Comparison of ENCODE assay signal across 1 cellular context in genomic region chr6:43736211-43736786, GRCh38.
TF ChIP-seq lines count a peak whose summit lies in the region.

No MANE protein-coding gene starts in this region.

TF ChIP-seq in HepG2, 621 proteins besides CTCF, POLR2A, EP300 and RAD21 (continued from another document and continues in another):
- TF ChIP-seq TFDP2 (CRISPR knock-in tag; IDR thresholded peaks at IDR 0.05) (0 out of 2 replicates have a peak, but pooled peaks have one; percentile 18), CBX5 (CRISPR knock-in tag; IDR thresholded peaks at IDR 0.05; ENCODE audit: borderline replicate concordance) (no peak), ONECUT2 (CRISPR knock-in tag; IDR thresholded peaks at IDR 0.05) (no peak), RFX5 (IDR thresholded peaks at IDR 0.05; ENCODE audit: low read depth, low read length) (no peak), ZNF484 (CRISPR knock-in tag; IDR thresholded peaks at IDR 0.05; ENCODE audit: borderline replicate concordance, low read depth) (no peak), CEBPZ (IDR thresholded peaks at IDR 0.05; ENCODE audit: low read length) (no peak), JDP2 (CRISPR knock-in tag; IDR thresholded peaks at IDR 0.05; ENCODE audit: borderline replicate concordance) (no peak), SMAD1 (CRISPR knock-in tag; IDR thresholded peaks at IDR 0.05; ENCODE audit: borderline replicate concordance, low read depth) (0 out of 2 replicates have a peak, but pooled peaks have one; percentile 40), ZGPAT (CRISPR knock-in tag; IDR thresholded peaks at IDR 0.05) (peak; percentile 35; the same call in 1 of the 2 replicates), CCDC6 (CRISPR knock-in tag; IDR thresholded peaks at IDR 0.05) (peak; percentile 52; the same call in 1 of the 2 replicates), ZFP91 (CRISPR knock-in tag; IDR thresholded peaks at IDR 0.05; ENCODE audit: borderline replicate concordance) (peak; percentile 58; the same call in 1 of the 2 replicates), ZNF709 (CRISPR knock-in tag; IDR thresholded peaks at IDR 0.05) (0 out of 2 replicates have a peak, but pooled peaks have one; percentile 32), PHF8 (CRISPR knock-in tag; IDR thresholded peaks at IDR 0.05) (peak; percentile 57; the same call in 1 of the 2 replicates), KLF13 (CRISPR knock-in tag; IDR thresholded peaks at IDR 0.05) (no peak), MIXL1 (CRISPR knock-in tag; IDR thresholded peaks at IDR 0.05) (0 out of 2 replicates have a peak, but pooled peaks have one; percentile 59), ZNF570 (CRISPR knock-in tag; IDR thresholded peaks at IDR 0.05; ENCODE audit: borderline replicate concordance) (no peak), RELA (CRISPR knock-in tag; IDR thresholded peaks at IDR 0.05) (no peak), AHR (CRISPR knock-in tag; IDR thresholded peaks at IDR 0.05) (no peak), NONO (IDR thresholded peaks at IDR 0.05) (no peak), NONO (CRISPR knock-in tag; conservative IDR thresholded peaks at IDR 0.05) (peak; percentile 82), ZSCAN12 (CRISPR knock-in tag; IDR thresholded peaks at IDR 0.05) (no peak), ARNT (IDR thresholded peaks at IDR 0.05) (no peak), SP5 (CRISPR knock-in tag; IDR thresholded peaks at IDR 0.05; ENCODE audit: borderline replicate concordance, low read depth) (peak; percentile 55; the same call in 1 of the 2 replicates), KAT8 (CRISPR knock-in tag; IDR thresholded peaks at IDR 0.05) (0 out of 2 replicates have a peak, but pooled peaks have one; percentile 22), HMGXB3 (CRISPR knock-in tag; IDR thresholded peaks at IDR 0.05; ENCODE audit: borderline replicate concordance) (no peak)
- TF ChIP-seq, protein P1, sequence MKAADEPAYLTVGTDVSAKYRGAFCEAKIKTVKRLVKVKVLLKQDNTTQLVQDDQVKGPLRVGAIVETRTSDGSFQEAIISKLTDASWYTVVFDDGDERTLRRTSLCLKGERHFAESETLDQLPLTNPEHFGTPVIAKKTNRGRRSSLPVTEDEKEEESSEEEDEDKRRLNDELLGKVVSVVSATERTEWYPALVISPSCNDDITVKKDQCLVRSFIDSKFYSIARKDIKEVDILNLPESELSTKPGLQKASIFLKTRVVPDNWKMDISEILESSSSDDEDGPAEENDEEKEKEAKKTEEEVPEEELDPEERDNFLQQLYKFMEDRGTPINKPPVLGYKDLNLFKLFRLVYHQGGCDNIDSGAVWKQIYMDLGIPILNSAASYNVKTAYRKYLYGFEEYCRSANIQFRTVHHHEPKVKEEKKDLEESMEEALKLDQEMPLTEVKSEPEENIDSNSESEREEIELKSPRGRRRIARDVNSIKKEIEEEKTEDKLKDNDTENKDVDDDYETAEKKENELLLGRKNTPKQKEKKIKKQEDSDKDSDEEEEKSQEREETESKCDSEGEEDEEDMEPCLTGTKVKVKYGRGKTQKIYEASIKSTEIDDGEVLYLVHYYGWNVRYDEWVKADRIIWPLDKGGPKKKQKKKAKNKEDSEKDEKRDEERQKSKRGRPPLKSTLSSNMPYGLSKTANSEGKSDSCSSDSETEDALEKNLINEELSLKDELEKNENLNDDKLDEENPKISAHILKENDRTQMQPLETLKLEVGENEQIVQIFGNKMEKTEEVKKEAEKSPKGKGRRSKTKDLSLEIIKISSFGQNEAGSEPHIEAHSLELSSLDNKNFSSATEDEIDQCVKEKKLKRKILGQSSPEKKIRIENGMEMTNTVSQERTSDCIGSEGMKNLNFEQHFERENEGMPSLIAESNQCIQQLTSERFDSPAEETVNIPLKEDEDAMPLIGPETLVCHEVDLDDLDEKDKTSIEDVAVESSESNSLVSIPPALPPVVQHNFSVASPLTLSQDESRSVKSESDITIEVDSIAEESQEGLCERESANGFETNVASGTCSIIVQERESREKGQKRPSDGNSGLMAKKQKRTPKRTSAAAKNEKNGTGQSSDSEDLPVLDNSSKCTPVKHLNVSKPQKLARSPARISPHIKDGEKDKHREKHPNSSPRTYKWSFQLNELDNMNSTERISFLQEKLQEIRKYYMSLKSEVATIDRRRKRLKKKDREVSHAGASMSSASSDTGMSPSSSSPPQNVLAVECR (CRISPR knock-in tag; IDR thresholded peaks at IDR 0.05; ENCODE audit: borderline replicate concordance), result peak; percentile 45; the same call in 1 of the 2 replicates
- TF ChIP-seq, protein P2, sequence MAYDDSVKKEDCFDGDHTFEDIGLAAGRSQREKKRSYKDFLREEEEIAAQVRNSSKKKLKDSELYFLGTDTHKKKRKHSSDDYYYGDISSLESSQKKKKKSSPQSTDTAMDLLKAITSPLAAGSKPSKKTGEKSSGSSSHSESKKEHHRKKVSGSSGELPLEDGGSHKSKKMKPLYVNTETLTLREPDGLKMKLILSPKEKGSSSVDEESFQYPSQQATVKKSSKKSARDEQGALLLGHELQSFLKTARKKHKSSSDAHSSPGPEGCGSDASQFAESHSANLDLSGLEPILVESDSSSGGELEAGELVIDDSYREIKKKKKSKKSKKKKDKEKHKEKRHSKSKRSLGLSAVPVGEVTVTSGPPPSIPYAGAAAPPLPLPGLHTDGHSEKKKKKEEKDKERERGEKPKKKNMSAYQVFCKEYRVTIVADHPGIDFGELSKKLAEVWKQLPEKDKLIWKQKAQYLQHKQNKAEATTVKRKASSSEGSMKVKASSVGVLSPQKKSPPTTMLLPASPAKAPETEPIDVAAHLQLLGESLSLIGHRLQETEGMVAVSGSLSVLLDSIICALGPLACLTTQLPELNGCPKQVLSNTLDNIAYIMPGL (CRISPR knock-in tag; IDR thresholded peaks at IDR 0.05; ENCODE audit: borderline replicate concordance in 1 of 2, low read depth in 1 of 2), result peak in 1 of 2 experiments; percentile 25; a peak in 1 of 4 replicates
- TF ChIP-seq, protein P3, sequence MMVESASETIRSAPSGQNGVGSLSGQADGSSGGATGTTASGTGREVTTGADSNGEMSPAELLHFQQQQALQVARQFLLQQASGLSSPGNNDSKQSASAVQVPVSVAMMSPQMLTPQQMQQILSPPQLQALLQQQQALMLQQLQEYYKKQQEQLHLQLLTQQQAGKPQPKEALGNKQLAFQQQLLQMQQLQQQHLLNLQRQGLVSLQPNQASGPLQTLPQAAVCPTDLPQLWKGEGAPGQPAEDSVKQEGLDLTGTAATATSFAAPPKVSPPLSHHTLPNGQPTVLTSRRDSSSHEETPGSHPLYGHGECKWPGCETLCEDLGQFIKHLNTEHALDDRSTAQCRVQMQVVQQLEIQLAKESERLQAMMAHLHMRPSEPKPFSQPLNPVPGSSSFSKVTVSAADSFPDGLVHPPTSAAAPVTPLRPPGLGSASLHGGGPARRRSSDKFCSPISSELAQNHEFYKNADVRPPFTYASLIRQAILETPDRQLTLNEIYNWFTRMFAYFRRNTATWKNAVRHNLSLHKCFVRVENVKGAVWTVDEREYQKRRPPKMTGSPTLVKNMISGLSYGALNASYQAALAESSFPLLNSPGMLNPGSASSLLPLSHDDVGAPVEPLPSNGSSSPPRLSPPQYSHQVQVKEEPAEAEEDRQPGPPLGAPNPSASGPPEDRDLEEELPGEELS (CRISPR knock-in tag; IDR thresholded peaks at IDR 0.05), result peak; percentile 36; the same call in 1 of the 2 replicates
- TF ChIP-seq, protein P4, sequence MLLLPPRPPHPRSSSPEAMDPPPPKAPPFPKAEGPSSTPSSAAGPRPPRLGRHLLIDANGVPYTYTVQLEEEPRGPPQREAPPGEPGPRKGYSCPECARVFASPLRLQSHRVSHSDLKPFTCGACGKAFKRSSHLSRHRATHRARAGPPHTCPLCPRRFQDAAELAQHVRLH (CRISPR knock-in tag; IDR thresholded peaks at IDR 0.05; ENCODE audit: borderline replicate concordance, low read depth), result peak; percentile 75; the same call in 1 of the 2 replicates
- TF ChIP-seq, protein P5, sequence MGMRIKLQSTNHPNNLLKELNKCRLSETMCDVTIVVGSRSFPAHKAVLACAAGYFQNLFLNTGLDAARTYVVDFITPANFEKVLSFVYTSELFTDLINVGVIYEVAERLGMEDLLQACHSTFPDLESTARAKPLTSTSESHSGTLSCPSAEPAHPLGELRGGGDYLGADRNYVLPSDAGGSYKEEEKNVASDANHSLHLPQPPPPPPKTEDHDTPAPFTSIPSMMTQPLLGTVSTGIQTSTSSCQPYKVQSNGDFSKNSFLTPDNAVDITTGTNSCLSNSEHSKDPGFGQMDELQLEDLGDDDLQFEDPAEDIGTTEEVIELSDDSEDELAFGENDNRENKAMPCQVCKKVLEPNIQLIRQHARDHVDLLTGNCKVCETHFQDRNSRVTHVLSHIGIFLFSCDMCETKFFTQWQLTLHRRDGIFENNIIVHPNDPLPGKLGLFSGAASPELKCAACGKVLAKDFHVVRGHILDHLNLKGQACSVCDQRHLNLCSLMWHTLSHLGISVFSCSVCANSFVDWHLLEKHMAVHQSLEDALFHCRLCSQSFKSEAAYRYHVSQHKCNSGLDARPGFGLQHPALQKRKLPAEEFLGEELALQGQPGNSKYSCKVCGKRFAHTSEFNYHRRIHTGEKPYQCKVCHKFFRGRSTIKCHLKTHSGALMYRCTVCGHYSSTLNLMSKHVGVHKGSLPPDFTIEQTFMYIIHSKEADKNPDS (CRISPR knock-in tag; IDR thresholded peaks at IDR 0.05), result 0 out of 2 replicates have a peak, but pooled peaks have one; percentile 69
